21 cellular contexts compared by ENCODE assay signal in the genomic region with DNA sequence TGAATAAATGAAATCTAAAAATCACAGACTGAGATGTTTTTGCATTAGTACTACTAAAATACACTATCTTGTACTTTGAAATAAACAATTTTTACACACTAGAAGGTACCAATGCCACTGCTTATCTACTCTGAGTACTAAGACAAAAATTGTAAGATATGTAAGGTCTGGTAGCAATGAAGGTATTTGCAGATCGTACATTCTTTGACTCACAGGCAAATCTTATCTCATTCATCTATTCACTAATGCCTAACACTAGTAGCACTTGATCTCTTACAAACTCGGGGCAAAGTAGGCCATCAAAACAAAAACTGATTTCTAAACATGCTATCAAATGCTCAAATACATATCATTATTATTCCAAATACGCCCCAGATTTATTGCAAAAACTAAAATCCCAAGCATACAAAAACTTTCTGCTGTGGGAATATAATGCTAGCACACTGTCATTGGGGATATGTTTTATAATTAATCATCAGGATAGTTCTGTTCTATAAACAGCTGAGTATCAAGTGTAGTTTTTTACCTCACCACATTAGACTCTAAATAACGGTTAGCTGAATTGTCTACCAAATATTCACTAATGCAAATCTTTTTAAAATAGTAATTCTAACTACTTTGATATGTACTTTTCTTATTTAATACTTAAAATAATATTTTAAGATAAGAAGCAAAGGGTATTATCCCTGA.
DNase-seq lines count a peak whose midpoint lies in the region; ATAC-seq, FAIRE-seq and TF ChIP-seq lines count a peak whose summit lies in the region.
"Had no signal": no experiment of that assay in that cellular context is flagged by ENCODE, and none has a peak within 500 bp of the region (broad histone marks: within the 10 kb centered on the region; RNA-seq: fewer than 3 reads in every experiment).

No MANE protein-coding gene starts in this region.

- H3K4me1 Mint-ChIP-seq in chondrocyte (ENCODE audit: low read depth), result peaks cover 24% of the 10 kb centered on the region

- intact Hi-C loops in Right ventricle myocardium inferior (cut with DNase I), result loop anchor here (5.0 kb wide), 1 partner anchor 70 kb away; a partner anchor contains a TSS

- DNase-seq in cardiac muscle cell (ENCODE audit: low read depth in 1 of 2, low spot score in 1 of 2), result no peak
- no peak for DNase-seq in Right ventricle myocardium inferior (ENCODE audit: missing footprints)
- no peak for DNase-seq in chondrocyte (ENCODE audit: low spot score)
- peak; percentile 6 for DNase-seq in myocyte (ENCODE audit: low read depth)
- DNase-seq in urothelium cell line (ENCODE audit: low spot score), result no peak
- no peak for DNase-seq in DMS 273 (lab: John Stamatoyannopoulos, UW; ENCODE audit: unreplicated experiment)
- DNase-seq in HuH-7.5 (ENCODE audit: low spot score), result no peak
- DNase-seq in NCI-H526 (lab: John Stamatoyannopoulos, UW), result no peak
- DNase-seq: activated CD4-positive, alpha-beta T cell treated with anti-CD3 and anti-CD28 coated beads, Interleukin-2, amount 50 U/mL, for 4 hours; activated CD4-positive, CD25-positive, alpha-beta regulatory T cell; activated naive CD4-positive, alpha-beta T cell treated with anti-CD3 and anti-CD28 coated beads, Interleukin-2, amount 50 U/mL, for 16 hours; anterior cingulate cortex; central memory CD4-positive, alpha-beta T cell; H9; Kasumi-1; NCI-H1694 treated with DMSO at 0.1 percent for 48 hours; RPMI8226; transverse colon had no signal

- no peaks in the 10 kb centered on the region for H3K9me3 ChIP-seq in cardiac muscle cell (ENCODE audit: low read depth)
- H3K9me3 ChIP-seq: transverse colon had no signal

- H3K27ac ChIP-seq in cardiac muscle cell, result peak overlapping the region; percentile 24
- H3K27ac ChIP-seq: skin epidermis had no signal

- H3K9me3 Mint-ChIP-seq in chondrocyte (ENCODE audit: low read depth), result no peaks in the 10 kb centered on the region
- H3K9me3 Mint-ChIP-seq: activated T-helper 1 cell treated with anti-CD3 and anti-CD28 coated beads, Interleukin-12 subunit alpha, Interleukin-12 subunit beta, Interleukin-2, Interleukin-4 antibody, amounts not matched to agents 30 ng/mL and 10 ng/mL and 1 ng/mL, durations not matched to agents 14 hours and 24 hours and 36 hours; H9 had no signal

- H3K27ac Mint-ChIP-seq in chondrocyte (ENCODE audit: unreplicated experiment), result peak overlapping the region; percentile 36
- H3K27ac Mint-ChIP-seq: activated T-helper 1 cell treated with anti-CD3 and anti-CD28 coated beads, Interleukin-12 subunit alpha, Interleukin-12 subunit beta, Interleukin-2, Interleukin-4 antibody, amounts not matched to agents 30 ng/mL and 10 ng/mL and 1 ng/mL, durations not matched to agents 14 hours and 24 hours and 36 hours had no signal

- peaks cover 10% of the 10 kb centered on the region for H3K4me1 ChIP-seq in cardiac muscle cell (ENCODE audit: low read depth)

- no peak for ATAC-seq in Right ventricle myocardium inferior

- no peaks in the 10 kb centered on the region for H3K27me3 ChIP-seq in cardiac muscle cell
- H3K27me3 ChIP-seq: transverse colon had no signal

- peaks cover 8% of the 10 kb centered on the region for H3K36me3 Mint-ChIP-seq in chondrocyte (ENCODE audit: low read depth)

- no peaks in the 10 kb centered on the region for H3K27me3 Mint-ChIP-seq in chondrocyte (ENCODE audit: low read depth)

- peak; percentile 23 for FAIRE-seq in urothelium cell line (lab: Jason Lieb, UNC)
- FAIRE-seq: A204.1 had no signal

- H3K36me3 ChIP-seq in cardiac muscle cell, result peaks cover 23% of the 10 kb centered on the region

- no peak overlapping the region for H3K4me3 ChIP-seq in cardiac muscle cell
- H3K4me3 ChIP-seq: skin epidermis, transverse colon had no signal

- no peak for TF ChIP-seq CTCF in cardiac muscle cell (IDR thresholded peaks at IDR 0.05; ENCODE audit: low read depth, low read length)
- no peak for TF ChIP-seq CTCF in chondrocyte (IDR thresholded peaks at IDR 0.05)

- no peak overlapping the region for H3K4me3 Mint-ChIP-seq in chondrocyte (ENCODE audit: unreplicated experiment)
- H3K4me3 Mint-ChIP-seq: activated T-helper 1 cell treated with anti-CD3 and anti-CD28 coated beads, Interleukin-12 subunit alpha, Interleukin-12 subunit beta, Interleukin-2, Interleukin-4 antibody, amounts not matched to agents 30 ng/mL and 10 ng/mL and 1 ng/mL, durations not matched to agents 14 hours and 24 hours and 36 hours; H9 had no signal
